17 cellular contexts compared by ENCODE assay signal in genomic region chr12:14962797-14963196, GRCh38. TPM values are rescaled to one million over a fixed set of nuclear protein-coding genes. Genes with fewer than 3 reads are reported as not detected.
DNase-seq lines count a peak whose midpoint lies in the region; ATAC-seq and TF ChIP-seq lines count a peak whose summit lies in the region.
"Had no signal": no experiment of that assay in that cellular context is flagged by ENCODE, and none has a peak within 500 bp of the region (broad histone marks: within the 10 kb centered on the region; RNA-seq: fewer than 3 reads in every experiment).

No MANE protein-coding gene starts in this region.

- no peak for TF ChIP-seq CTCF in CD4-positive, alpha-beta T cell (IDR thresholded peaks at IDR 0.05)
- no peak for TF ChIP-seq CTCF in GM12865 (IDR thresholded peaks at IDR 0.05; ENCODE audit: insufficient read depth, low read depth, low read length, missing control alignments)
- no peak for TF ChIP-seq CTCF in RWPE1 (conservative IDR thresholded peaks at IDR 0.05; ENCODE audit: low read depth)

- H3K27me3 ChIP-seq in CD4-positive, alpha-beta T cell (ENCODE audit: control insufficient read depth, insufficient read depth, low read length) = no peaks in the 10 kb centered on the region
- H3K27me3 ChIP-seq: foreskin keratinocyte, SJCRH30, tibial artery had no signal

- peak overlapping the region; percentile 94 for H3K27ac Mint-ChIP-seq in CD4-positive, alpha-beta T cell
- peak overlapping the region; percentile 96 for H3K27ac Mint-ChIP-seq in activated CD4-positive, alpha-beta memory T cell treated with anti-CD3 and anti-CD28 coated beads for 36 hours
- H3K27ac Mint-ChIP-seq in naive B cell = peak overlapping the region; percentile 94 to 99 (median 98)
- H3K27ac Mint-ChIP-seq: nephron had no signal

- peak overlapping the region; percentile 90 for H3K27ac ChIP-seq in CD4-positive, alpha-beta T cell (ENCODE audit: low read depth, low read length)
- H3K27ac ChIP-seq in RWPE1 = no peak overlapping the region
- H3K27ac ChIP-seq: SJCRH30 had no signal

- no peak for DNase-seq in CD4-positive, alpha-beta T cell
- DNase-seq in GM12865 (ENCODE audit: low read depth) (no peak), naive B cell (no peak), NCI-H226 (no peak), ecto neural progenitor cell (ENCODE audit: low spot score) (no peak), RWPE1 (ENCODE audit: low spot score) (no peak)
- DNase-seq in activated CD4-positive, alpha-beta memory T cell treated with anti-CD3 and anti-CD28 coated beads for 36 hours = no peak
- DNase-seq in stimulated activated naive CD4-positive, alpha-beta T cell (lab: John Stamatoyannopoulos, UW) = no peak
- DNase-seq: activated CD4-positive, alpha-beta T cell treated with anti-CD3 and anti-CD28 coated beads for 4 hours; amniotic stem cell; foreskin keratinocyte; NCI-H1048; NCI-H524; SJCRH30; tibial artery had no signal

- CTCF ChIA-PET in CD4-positive, alpha-beta T cell (lab: Charles Lee) = interaction anchor here (1.3 to 4.3 kb wide), 3 partner anchors 10 to 192 kb away, joined by 3 to 12 read pairs (median 4); partner anchors contain the start of gene PDE6H
- CTCF ChIA-PET in activated CD4-positive, alpha-beta memory T cell treated with anti-CD3 and anti-CD28 coated beads for 36 hours (lab: Charles Lee) = interaction anchor here (2.6 kb wide), 1 partner anchor 193 kb away, joined by 14 read pairs; a partner anchor contains a TSS
- CTCF ChIA-PET in RWPE1 (lab: Yijun Ruan, JAX) = no interaction called here

- POLR2A ChIA-PET in CD4-positive, alpha-beta T cell (lab: Charles Lee) = interaction anchor here (1.4 to 8.5 kb wide), 7 partner anchors 11 to 191 kb away, joined by 3 to 144 read pairs (median 71); partner anchors contain the start of gene ERP27
- POLR2A ChIA-PET in activated CD4-positive, alpha-beta memory T cell treated with anti-CD3 and anti-CD28 coated beads for 36 hours (lab: Charles Lee) = interaction anchor here (1.0 to 2.6 kb wide), 6 partner anchors 10 to 192 kb away, joined by 5 to 19 read pairs (median 8); partner anchors contain the start of genes C12orf60, PDE6H and WBP11
- POLR2A ChIA-PET in RWPE1 (lab: Yijun Ruan, JAX; ENCODE audit: low non-redundant PET) = no interaction called here

- H3K4me1 Mint-ChIP-seq in CD4-positive, alpha-beta T cell (ENCODE audit: low read depth) = peaks cover 73% of the 10 kb centered on the region
- H3K4me1 Mint-ChIP-seq in activated CD4-positive, alpha-beta memory T cell treated with anti-CD3 and anti-CD28 coated beads for 36 hours (ENCODE audit: low read depth) = peaks cover 42% of the 10 kb centered on the region
- H3K4me1 Mint-ChIP-seq in naive B cell = peaks cover 38 to 55% (median 43%) of the 10 kb centered on the region in 3 donors

- no peaks in the 10 kb centered on the region for H3K9me3 ChIP-seq in CD4-positive, alpha-beta T cell (ENCODE audit: control insufficient read depth, low read length)
- H3K9me3 ChIP-seq: SJCRH30, tibial artery had no signal

- H3K27me3 Mint-ChIP-seq in CD4-positive, alpha-beta T cell = no peaks in the 10 kb centered on the region
- H3K27me3 Mint-ChIP-seq in activated CD4-positive, alpha-beta memory T cell treated with anti-CD3 and anti-CD28 coated beads for 36 hours = no peaks in the 10 kb centered on the region
- no peaks in the 10 kb centered on the region for H3K27me3 Mint-ChIP-seq in naive B cell

- peak overlapping the region; percentile 75 for H3K4me3 Mint-ChIP-seq in CD4-positive, alpha-beta T cell
- H3K4me3 Mint-ChIP-seq in activated CD4-positive, alpha-beta memory T cell treated with anti-CD3 and anti-CD28 coated beads for 36 hours = peak overlapping the region; percentile 88
- peak overlapping the region in 2 of 8 donors; percentile 19 to 96 for H3K4me3 Mint-ChIP-seq in naive B cell
- H3K4me3 Mint-ChIP-seq: nephron had no signal

- intact Hi-C loops in CD4-positive, alpha-beta T cell (cut with DNase I, micrococcal nuclease) = loop anchor here (5.0 kb wide), 2 partner anchors 160 to 595 kb away; partner anchors contain the start of genes C12orf60 (in 2 of the 2), WBP11 (in 2 of the 2) and ATF7IP (in 1 of the 2)
- intact Hi-C loops in activated CD4-positive, alpha-beta memory T cell treated with anti-CD3 and anti-CD28 coated beads for 36 hours (cut with micrococcal nuclease) = loop anchor here (2.0 to 5.0 kb wide), 3 partner anchors 14 to 705 kb away; no protein-coding TSS in a partner anchor

- H3K4me3 ChIP-seq in GM12865 (ENCODE audit: low read depth, low read length) = peak overlapping the region; percentile 98
- H3K4me3 ChIP-seq: SJCRH30 had no signal

- ATAC-seq in CD4-positive, alpha-beta T cell (ENCODE audit: poor library complexity) = no peak
- no peak for ATAC-seq in naive B cell (ENCODE audit: low read depth in 2 of 2)
- ATAC-seq: foreskin keratinocyte, sciatic nerve had no signal

- H3K36me3 Mint-ChIP-seq in CD4-positive, alpha-beta T cell (ENCODE audit: low read depth) = peaks cover 37% of the 10 kb centered on the region
- peaks cover 24% of the 10 kb centered on the region for H3K36me3 Mint-ChIP-seq in activated CD4-positive, alpha-beta memory T cell treated with anti-CD3 and anti-CD28 coated beads for 36 hours
- H3K36me3 Mint-ChIP-seq in naive B cell = peaks cover 0 to 13% of the 10 kb centered on the region in 2 donors

- no peaks in the 10 kb centered on the region for H3K9me3 Mint-ChIP-seq in CD4-positive, alpha-beta T cell
- no peaks in the 10 kb centered on the region for H3K9me3 Mint-ChIP-seq in activated CD4-positive, alpha-beta memory T cell treated with anti-CD3 and anti-CD28 coated beads for 36 hours
- no peaks in the 10 kb centered on the region for H3K9me3 Mint-ChIP-seq in naive B cell
- H3K9me3 Mint-ChIP-seq: nephron had no signal

RNA-seq across cellular contexts. Expression of gene ARHGDIB, which starts 1.4 kb away (rescaled TPM):
- total RNA-seq in CD4-positive, alpha-beta T cell = 100 to 1,000 TPM; 872 to 942 TPM
- 100 to 1,000 TPM; 640 to 644 TPM for total RNA-seq in activated CD4-positive, alpha-beta memory T cell treated with anti-CD3 and anti-CD28 coated beads for 36 hours
- 1,000 to 10,000 TPM; 2,706 to 4,844 (median 2,864) TPM for polyA plus RNA-seq in naive B cell (ENCODE audit: low read depth in 6 of 6)

RNA-seq across cellular contexts. Expression of gene PDE6H, which starts 10.0 kb away (rescaled TPM):
- not detected for total RNA-seq in CD4-positive, alpha-beta T cell
- not detected for total RNA-seq in activated CD4-positive, alpha-beta memory T cell treated with anti-CD3 and anti-CD28 coated beads for 36 hours
- polyA plus RNA-seq in naive B cell (ENCODE audit: low read depth in 6 of 6) = not detected
- total RNA-seq: foreskin keratinocyte, sciatic nerve, SJCRH30 had no signal
- polyA plus RNA-seq: foreskin keratinocyte had no signal

RNA-seq across cellular contexts. Expression of gene ERP27, which starts 24.5 kb away (rescaled TPM):
- 10 to 100 TPM; 16.2 to 17.1 TPM for total RNA-seq in CD4-positive, alpha-beta T cell
- total RNA-seq in activated CD4-positive, alpha-beta memory T cell treated with anti-CD3 and anti-CD28 coated beads for 36 hours = 1 to 10 TPM; 1.5 to 2.5 TPM
- 1 to 10 TPM; 2.4 to 4.8 (median 2.7) TPM for polyA plus RNA-seq in naive B cell (ENCODE audit: low read depth in 6 of 6)
- total RNA-seq: SJCRH30 had no signal

Comparison
In these comparisons a context has a peak if more than half of its experiments do, and no peak if none do; other contexts are left out.
1. RNA of gene ERP27, which starts 24.5 kb away (total RNA-seq): 16.2 to 17.1 TPM in CD4-positive, alpha-beta T cell; 1.5 to 2.5 TPM in activated CD4-positive, alpha-beta memory T cell treated with anti-CD3 and anti-CD28 coated beads for 36 hours; every median in the first group is over 4 times any median in the second.
2. Peak in every context shown above with its lines, with median percentiles within 50 percentile points of each other: H3K27ac Mint-ChIP-seq.